ENCODE assay signal across 16 cellular contexts in genomic region chr5:143214890-143215289, GRCh38.
"Had no signal": no experiment of that assay in that cellular context is flagged by ENCODE, and none has a peak within 500 bp of the region (broad histone marks: within the 10 kb centered on the region; RNA-seq: fewer than 3 reads in every experiment).

No MANE protein-coding gene starts in this region.

- H3K27me3 ChIP-seq: heart left ventricle, left lung, tibial artery had no signal

- H3K27ac ChIP-seq: left lung, tibial artery had no signal

- H3K4me3 ChIP-seq: heart left ventricle, left lung, tibial artery had no signal

- DNase-seq: activated CD4-positive, alpha-beta T cell treated with anti-CD3 and anti-CD28 coated beads, Interleukin-2, amount 50 U/mL, for 1 hour; activated naive CD4-positive, alpha-beta T cell treated with anti-CD3 and anti-CD28 coated beads for 36 hours; activated naive CD8-positive, alpha-beta T cell treated with anti-CD3 and anti-CD28 coated beads, Interleukin-2, amount 50 U/mL, for 24 hours; aorta; dermis blood vessel endothelial cell; heart left ventricle; naive thymus-derived CD8-positive, alpha-beta T cell; stimulated activated naive B cell treated with anti-CD40 and anti-IgM and Interleukin-4, amounts not matched to agents 10 μg/mL and 1 μg/mL and 100 μg/mL, for 72 hours; T-helper 9 cell; tibial artery had no signal

- ATAC-seq: activated CD4-positive, CD25-positive, alpha-beta regulatory T cell treated with anti-CD3 and anti-CD28 coated beads, Interleukin-2, amount 50 U/mL, for 24 hours; activated naive CD8-positive, alpha-beta T cell treated with anti-CD3 and anti-CD28 coated beads, Interleukin-2, amount 50 U/mL, for 24 hours; activated T-helper 17 cell treated with anti-CD3 and anti-CD28 coated beads, Interleukin-2, amount 50 U/mL, for 72 hours; heart left ventricle; left lung; naive thymus-derived CD8-positive, alpha-beta T cell; stimulated activated naive B cell treated with anti-CD40 and anti-IgM and Interleukin-4, amounts not matched to agents 10 μg/mL and 1 μg/mL and 100 μg/mL, for 72 hours had no signal

- FAIRE-seq: frontal cortex, islet of Langerhans, urothelium cell line had no signal

- H3K9me3 ChIP-seq: heart left ventricle, left lung, tibial artery had no signal
